ENCODE assay signal across 8 cellular contexts in the genomic region with DNA sequence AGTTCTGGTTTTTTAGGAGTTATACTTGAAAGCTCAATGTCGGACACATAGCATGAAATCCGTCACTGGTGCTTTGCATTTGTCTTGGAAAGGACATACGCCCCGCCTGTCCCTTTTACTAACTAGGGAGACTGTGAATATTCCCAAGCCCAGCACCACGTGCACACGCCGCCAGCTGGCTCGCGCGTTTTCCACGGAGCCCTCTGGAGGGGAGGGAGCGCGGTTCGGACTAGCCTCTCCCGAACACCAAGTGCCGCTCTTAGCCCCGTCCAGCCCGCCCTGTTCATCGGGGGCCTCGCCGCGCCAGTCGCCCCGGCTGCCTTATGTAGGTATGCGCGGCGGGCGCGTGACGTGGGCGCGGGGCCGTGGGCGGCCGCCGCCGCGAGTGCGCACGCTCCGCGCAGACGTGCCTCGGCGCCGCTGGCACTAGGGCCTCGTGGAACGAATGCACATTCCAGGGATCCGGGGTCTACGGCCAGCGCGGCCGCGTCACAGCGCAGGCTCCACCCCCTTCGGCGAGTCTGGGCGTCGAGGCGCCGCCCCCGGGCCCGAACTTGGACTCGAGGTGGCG. TPM values are rescaled to one million over a fixed set of nuclear protein-coding genes. Genes with fewer than 3 reads are reported as not detected.
A peak's percentile ranks its signal among the peaks of the same experiment; 100 is the strongest.
DNase-seq lines count a peak whose midpoint lies in the region; ATAC-seq and TF ChIP-seq lines count a peak whose summit lies in the region.

No MANE protein-coding gene starts in this region.

- no peaks in the 10 kb centered on the region for H3K27me3 Mint-ChIP-seq in activated T-cell treated with anti-CD3 and anti-CD28 coated beads, Interleukin-2, amount 50 U/mL, for 72 hours (ENCODE audit: low read depth)

- H3K36me3 Mint-ChIP-seq in activated T-cell treated with anti-CD3 and anti-CD28 coated beads, Interleukin-2, amount 50 U/mL, for 72 hours (ENCODE audit: insufficient read depth in 2 of 2): peaks cover 23 to 28% of the 10 kb centered on the region in 2 donors

- no peaks in the 10 kb centered on the region for H3K9me3 Mint-ChIP-seq in activated T-cell treated with anti-CD3 and anti-CD28 coated beads, Interleukin-2, amount 50 U/mL, for 72 hours

- ATAC-seq in DND-41 (ENCODE audit: insufficient read depth, low read depth) (peak; percentile 62), GM21786 (IDR thresholded peaks at IDR 0.05; ENCODE audit: unreplicated experiment) (peak; percentile 32), esophagus mucosa (peak; percentile 72)
- peak; percentile 53 to 55 for ATAC-seq in activated T-cell treated with anti-CD3 and anti-CD28 coated beads, Interleukin-2, amount 50 U/mL, for 72 hours (replicated peaks in 1 of 2)

- H3K9ac ChIP-seq in DND-41 (ENCODE audit: low read depth, low read length): peak overlapping the region; percentile 98

- peak overlapping the region; percentile 66 for H2AFZ ChIP-seq in DND-41 (ENCODE audit: low read depth, low read length)

- DNase-seq in DND-41: peak; percentile 92
- peak; percentile 93 to 97 (median 97) for DNase-seq in Peyer's patch
- peak; percentile 94 to 95 for DNase-seq in activated T-cell treated with anti-CD3 and anti-CD28 coated beads, Interleukin-2, amount 50 U/mL, for 72 hours
- peak; percentile 83 to 88 for DNase-seq in stimulated activated CD8-positive, alpha-beta memory T cell treated with anti-CD3 and anti-CD28 coated beads, Interleukin-7, amount 100 ng/mL, for 48 hours (ENCODE audit: extremely low read depth in 1 of 2, low read depth in 1 of 2)

- peak; percentile 96 to 98 for TF ChIP-seq POLR2A in Peyer's patch (IDR thresholded peaks at IDR 0.05)

- H3K4me3 Mint-ChIP-seq in activated T-cell treated with anti-CD3 and anti-CD28 coated beads, Interleukin-2, amount 50 U/mL, for 72 hours: peak overlapping the region; percentile 85 to 93

- peak overlapping the region; percentile 97 for H3K27ac Mint-ChIP-seq in activated T-cell treated with anti-CD3 and anti-CD28 coated beads, Interleukin-2, amount 50 U/mL, for 72 hours

- peaks cover 42% of the 10 kb centered on the region for H3K79me2 ChIP-seq in DND-41 (ENCODE audit: insufficient read depth, low read length)

- TF ChIP-seq CTCF in DND-41 (IDR thresholded peaks at IDR 0.05; ENCODE audit: borderline replicate concordance, extremely low read depth, low read length, poor library complexity, severe bottlenecking): no peak
- peak in 3 of 6 experiments; percentile 28 to 45 (median 41) for TF ChIP-seq CTCF in Peyer's patch (IDR thresholded peaks at IDR 0.05)

- H3K4me3 ChIP-seq in DND-41 (ENCODE audit: low read depth in 1 of 2, low read length in 2 of 2): peak overlapping the region; percentile 44 to 73; a peak in 3 of 4 replicates
- peak overlapping the region; percentile 47 to 68 (median 58) for H3K4me3 ChIP-seq in Peyer's patch
- peak overlapping the region; percentile 65 to 77 for H3K4me3 ChIP-seq in muscle layer of duodenum (ENCODE audit: low read depth in 1 of 2, low read length in 2 of 2)

- peaks cover 36% of the 10 kb centered on the region for H3K36me3 ChIP-seq in DND-41 (ENCODE audit: insufficient read depth, low read length)
- H3K36me3 ChIP-seq in KOPT-K1 (ENCODE audit: insufficient read depth, low read length): peaks cover 22% of the 10 kb centered on the region
- H3K36me3 ChIP-seq in Peyer's patch: peaks cover 0 to 24% (median 0%) of the 10 kb centered on the region in 3 donors
- H3K36me3 ChIP-seq in muscle layer of duodenum (ENCODE audit: control insufficient read depth in 1 of 2, insufficient read depth in 2 of 2, low read length in 2 of 2): peaks cover 22 to 24% of the 10 kb centered on the region in 2 donors

- H3K4me2 ChIP-seq in DND-41 (ENCODE audit: insufficient read depth, low read length): peak overlapping the region; percentile 82

- H4K20me1 ChIP-seq in DND-41 (ENCODE audit: insufficient read depth, low read length): peaks cover 26% of the 10 kb centered on the region

- no peaks in the 10 kb centered on the region for H3K27me3 ChIP-seq in DND-41 (ENCODE audit: insufficient read depth, low read length, poor library complexity)
- H3K27me3 ChIP-seq in Peyer's patch: no peaks in the 10 kb centered on the region
- no peaks in the 10 kb centered on the region for H3K27me3 ChIP-seq in muscle layer of duodenum (ENCODE audit: low read depth, low read length)

- peaks cover 35% of the 10 kb centered on the region for H3K4me1 Mint-ChIP-seq in activated T-cell treated with anti-CD3 and anti-CD28 coated beads, Interleukin-2, amount 50 U/mL, for 72 hours (ENCODE audit: low read depth)

- no peaks in the 10 kb centered on the region for H3K9me3 ChIP-seq in DND-41 (ENCODE audit: insufficient read depth, low read length, severe bottlenecking)
- no peaks in the 10 kb centered on the region for H3K9me3 ChIP-seq in KOPT-K1 (ENCODE audit: insufficient read depth, low read length, poor library complexity, severe bottlenecking)
- H3K9me3 ChIP-seq in Peyer's patch: no peaks in the 10 kb centered on the region
- H3K9me3 ChIP-seq in muscle layer of duodenum (ENCODE audit: control insufficient read depth in 1 of 2, low read length in 2 of 2): no peaks in the 10 kb centered on the region

- peak overlapping the region; percentile 98 for H3K27ac ChIP-seq in DND-41 (ENCODE audit: low read length)
- H3K27ac ChIP-seq in KOPT-K1 (ENCODE audit: low read depth, low read length, poor library complexity, severe bottlenecking): peak overlapping the region; percentile 85
- peak overlapping the region; percentile 97 to 100 (median 98) for H3K27ac ChIP-seq in Peyer's patch
- peak overlapping the region; percentile 100 for H3K27ac ChIP-seq in muscle layer of duodenum (ENCODE audit: low read length)

- peaks cover 55% of the 10 kb centered on the region for H3K4me1 ChIP-seq in DND-41 (ENCODE audit: insufficient read depth, low read length)
- H3K4me1 ChIP-seq in Peyer's patch: peaks cover 4 to 25% (median 11%) of the 10 kb centered on the region in 4 donors
- peaks cover 22 to 31% of the 10 kb centered on the region in 2 donors for H3K4me1 ChIP-seq in muscle layer of duodenum (ENCODE audit: control insufficient read depth in 1 of 2, insufficient read depth in 2 of 2, low read length in 2 of 2)

RNA-seq across cellular contexts. Expression of gene IRF2BP2, which starts 0.7 kb away (rescaled TPM):
- 10 to 100 TPM; 73.4 to 99.6 (median 86.5) TPM for total RNA-seq in Peyer's patch
- total RNA-seq in activated T-cell treated with anti-CD3 and anti-CD28 coated beads, Interleukin-2, amount 50 U/mL, for 72 hours: 100 to 1,000 TPM; 238 to 283 TPM
- 78.2 TPM for total RNA-seq in esophagus mucosa

Comparison
In these comparisons a context has a peak if more than half of its experiments do, and no peak if none do; other contexts are left out.
1. Peak in every context shown above with its lines: DNase-seq, ATAC-seq, H3K4me3 ChIP-seq and H3K27ac ChIP-seq.